10 cellular contexts compared by ENCODE assay signal in genomic region chr9:76650692-76651091, GRCh38.
DNase-seq lines count a peak whose midpoint lies in the region; ATAC-seq and TF ChIP-seq lines count a peak whose summit lies in the region.
"Had no signal": no experiment of that assay in that cellular context is flagged by ENCODE, and none has a peak within 500 bp of the region (broad histone marks: within the 10 kb centered on the region; RNA-seq: fewer than 3 reads in every experiment).

No MANE protein-coding gene starts in this region.

- H3K4me3 ChIP-seq in OCI-LY1 (ENCODE audit: low read depth, low read length, poor library complexity, severe bottlenecking) (peak overlapping the region; percentile 34), fibroblast of lung (replicated peaks in 1 of 4; ENCODE audit: control extremely low read depth in 1 of 4, insufficient read depth in 1 of 4, low read depth in 3 of 4, low read length in 4 of 4) (no peak overlapping the region), smooth muscle cell (no peak overlapping the region), brain microvascular endothelial cell (ENCODE audit: low read depth, low read length) (no peak overlapping the region)
- H3K4me3 ChIP-seq: MG63 had no signal

- H3K4me2 ChIP-seq in OCI-LY1 (ENCODE audit: low read length): peak overlapping the region; percentile 74
- peak overlapping the region; percentile 44 for H3K4me2 ChIP-seq in fibroblast of lung (ENCODE audit: extremely low read depth, insufficient read depth, low read length)
- peak overlapping the region; percentile 52 for H3K4me2 ChIP-seq in smooth muscle cell

- H3F3A ChIP-seq in OCI-LY1 (ENCODE audit: insufficient read depth, low read length) (no peaks in the 10 kb centered on the region), smooth muscle cell (ENCODE audit: low read depth) (peaks cover 15% of the 10 kb centered on the region)

- H3K27me3 Mint-ChIP-seq in T-helper 2 cell treated with Interferon-gamma antibody and Interleukin-4, amounts not matched to agents 5 μg/mL and 100 μg/mL, for 36 hours (ENCODE audit: low read depth): peaks cover 3% of the 10 kb centered on the region

- H4K20me1 ChIP-seq in OCI-LY1 (ENCODE audit: insufficient read depth, low read length) (no peaks in the 10 kb centered on the region), fibroblast of lung (ENCODE audit: control insufficient read depth, extremely low read depth, insufficient read depth, low read length) (no peaks in the 10 kb centered on the region), smooth muscle cell (ENCODE audit: low read depth) (no peaks in the 10 kb centered on the region)

- H3K27me3 ChIP-seq in OCI-LY1 (ENCODE audit: insufficient read depth, low read length): no peaks in the 10 kb centered on the region
- H3K27me3 ChIP-seq in fibroblast of lung (ENCODE audit: control insufficient read depth, insufficient read depth, low read length): no peaks in the 10 kb centered on the region
- no peaks in the 10 kb centered on the region for H3K27me3 ChIP-seq in smooth muscle cell (ENCODE audit: low read depth)
- no peaks in the 10 kb centered on the region for H3K27me3 ChIP-seq in brain microvascular endothelial cell (replicated peaks)
- H3K27me3 ChIP-seq: MG63, testis had no signal

- H3K27ac ChIP-seq in OCI-LY1 (ENCODE audit: low read depth, low read length, poor library complexity, severe bottlenecking) (peak overlapping the region; percentile 70), fibroblast of lung (ENCODE audit: insufficient read depth, low read length) (no peak overlapping the region), smooth muscle cell (ENCODE audit: low read depth) (peak overlapping the region; percentile 27), brain microvascular endothelial cell (no peak overlapping the region)

- DNase-seq in T-helper 2 cell treated with Interferon-gamma antibody and Interleukin-4, amounts not matched to agents 5 μg/mL and 100 μg/mL, for 36 hours (ENCODE audit: low spot score): no peak
- DNase-seq in T-helper 2 cell (no peak), fibroblast of lung (ENCODE audit: low read depth in 2 of 2) (no peak), smooth muscle cell (lab: John Stamatoyannopoulos, UW; ENCODE audit: unreplicated experiment) (no peak), brain microvascular endothelial cell (no peak)
- DNase-seq: MG63, testis had no signal

- ATAC-seq in GM18498 (IDR thresholded peaks at IDR 0.05; ENCODE audit: unreplicated experiment) (no peak), HG03521 (IDR thresholded peaks at IDR 0.05; ENCODE audit: unreplicated experiment) (no peak)

- in situ Hi-C loops in brain microvascular endothelial cell (cut with HindIII; ENCODE audit: low pct_ligation_motif_present, low sequenced_read_pairs): loop anchor here (25.0 kb wide), 1 partner anchor 188 kb away; the partner anchor contains the start of gene GCNT1

- no peak overlapping the region for H3K27ac Mint-ChIP-seq in T-helper 2 cell treated with Interferon-gamma antibody and Interleukin-4, amounts not matched to agents 5 μg/mL and 100 μg/mL, for 36 hours

- TF ChIP-seq CTCF in OCI-LY1 (IDR thresholded peaks at IDR 0.05; ENCODE audit: low read length) (no peak), fibroblast of lung (conservative IDR thresholded peaks at IDR 0.05 in 1 of 2, IDR thresholded peaks at IDR 0.05 in 1 of 2; ENCODE audit: low read depth in 1 of 2, low read length in 2 of 2) (no peak), smooth muscle cell (IDR thresholded peaks at IDR 0.05; ENCODE audit: borderline replicate concordance, insufficient read depth, poor library complexity, severe bottlenecking) (no peak), brain microvascular endothelial cell (IDR thresholded peaks at IDR 0.05; ENCODE audit: low read depth, low read length, missing control alignments) (no peak)

- H3K9me3 Mint-ChIP-seq in T-helper 2 cell treated with Interferon-gamma antibody and Interleukin-4, amounts not matched to agents 5 μg/mL and 100 μg/mL, for 36 hours: no peaks in the 10 kb centered on the region

- no peaks in the 10 kb centered on the region for H3K9me2 ChIP-seq in OCI-LY1 (ENCODE audit: low read depth, low read length)

- H3K4me1 ChIP-seq in OCI-LY1 (ENCODE audit: insufficient read depth, low read length, severe bottlenecking): peaks cover 55% of the 10 kb centered on the region
- H3K4me1 ChIP-seq in fibroblast of lung (ENCODE audit: control insufficient read depth, extremely low read depth, insufficient read depth, low read length): peaks cover 16% of the 10 kb centered on the region
- H3K4me1 ChIP-seq in smooth muscle cell (ENCODE audit: low read depth): peaks cover 12% of the 10 kb centered on the region

- H3K36me3 ChIP-seq in OCI-LY1 (ENCODE audit: insufficient read depth, low read length): no peaks in the 10 kb centered on the region
- H3K36me3 ChIP-seq in fibroblast of lung (ENCODE audit: control insufficient read depth, insufficient read depth, low read length): no peaks in the 10 kb centered on the region
- no peaks in the 10 kb centered on the region for H3K36me3 ChIP-seq in smooth muscle cell (ENCODE audit: low read depth)
- H3K36me3 ChIP-seq in brain microvascular endothelial cell (replicated peaks): no peaks in the 10 kb centered on the region
- H3K36me3 ChIP-seq: MG63 had no signal

- peaks cover 39% of the 10 kb centered on the region for H3K4me1 Mint-ChIP-seq in T-helper 2 cell treated with Interferon-gamma antibody and Interleukin-4, amounts not matched to agents 5 μg/mL and 100 μg/mL, for 36 hours (ENCODE audit: low read depth)

- H3K36me3 Mint-ChIP-seq in T-helper 2 cell treated with Interferon-gamma antibody and Interleukin-4, amounts not matched to agents 5 μg/mL and 100 μg/mL, for 36 hours (ENCODE audit: low read depth): no peaks in the 10 kb centered on the region

- H3K79me2 ChIP-seq in OCI-LY1 (ENCODE audit: insufficient read depth, low read length) (no peaks in the 10 kb centered on the region), fibroblast of lung (ENCODE audit: control insufficient read depth, insufficient read depth, low read length) (no peaks in the 10 kb centered on the region), smooth muscle cell (ENCODE audit: low read depth) (no peaks in the 10 kb centered on the region)

- no peaks in the 10 kb centered on the region for H3K9me3 ChIP-seq in OCI-LY1 (ENCODE audit: low read length)
- no peaks in the 10 kb centered on the region for H3K9me3 ChIP-seq in fibroblast of lung (ENCODE audit: control insufficient read depth, insufficient read depth, low read depth, low read length)
- H3K9me3 ChIP-seq in smooth muscle cell (replicated peaks; ENCODE audit: low read depth): no peaks in the 10 kb centered on the region
- H3K9me3 ChIP-seq: MG63, testis had no signal

- H2AFZ ChIP-seq in OCI-LY1 (ENCODE audit: low read length) (0 out of 2 replicates have a peak overlapping the region, but pooled peaks have one; percentile 68), fibroblast of lung (ENCODE audit: low read length) (peak overlapping the region; percentile 77), smooth muscle cell (ENCODE audit: low read depth) (peak overlapping the region; percentile 40)

- WGBS in smooth muscle cell (ENCODE audit: low lambda C conversion rate): 4% methylated on average over 2 of the region's 2 CpGs

- H3K9ac ChIP-seq in OCI-LY1 (ENCODE audit: low read length) (peak overlapping the region; percentile 48), fibroblast of lung (ENCODE audit: insufficient read depth, low read length) (no peak overlapping the region), smooth muscle cell (ENCODE audit: low read depth) (no peak overlapping the region)

- H3K4me3 Mint-ChIP-seq in T-helper 2 cell treated with Interferon-gamma antibody and Interleukin-4, amounts not matched to agents 5 μg/mL and 100 μg/mL, for 36 hours: peak overlapping the region; percentile 68

Comparison
In these comparisons a context has a peak if more than half of its experiments do, and no peak if none do; other contexts are left out.
1. H3K27ac ChIP-seq: peak in OCI-LY1 (single experiment) and smooth muscle cell (single experiment); none in fibroblast of lung (single experiment) and brain microvascular endothelial cell (single experiment).
2. Peak in every context shown above with its lines, with median percentiles within 50 percentile points of each other: H2AFZ ChIP-seq and H3K4me2 ChIP-seq.